9 cellular contexts compared by ENCODE assay signal in the genomic region with DNA sequence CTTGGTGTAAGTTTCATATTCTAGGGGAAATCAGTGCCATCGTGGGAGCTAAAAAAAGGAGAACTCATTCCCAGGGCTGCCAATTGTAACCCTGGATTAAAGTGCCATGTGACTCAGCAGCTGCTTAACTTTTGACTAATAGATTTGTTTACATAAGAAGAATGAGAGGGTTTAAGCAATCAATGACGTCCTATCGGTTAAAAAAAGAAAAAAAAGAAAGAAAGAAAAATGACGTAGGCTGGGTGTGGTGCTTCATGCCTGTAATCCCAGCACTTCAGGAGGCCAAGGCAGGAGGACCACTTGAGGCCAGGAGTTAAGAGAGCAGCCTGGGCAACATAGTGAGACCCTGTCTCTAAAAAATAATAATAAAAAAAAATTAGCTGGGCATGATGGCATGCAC.
A peak's percentile ranks its signal among the peaks of the same experiment; 100 is the strongest.
DNase-seq lines count a peak whose midpoint lies in the region; ATAC-seq and TF ChIP-seq lines count a peak whose summit lies in the region.
"Had no signal": no experiment of that assay in that cellular context is flagged by ENCODE, and none has a peak within 500 bp of the region (broad histone marks: within the 10 kb centered on the region; RNA-seq: fewer than 3 reads in every experiment).

No MANE protein-coding gene starts in this region.

- H3K27me3 Mint-ChIP-seq in activated T-cell treated with anti-CD3 and anti-CD28 coated beads, Interleukin-2, amount 50 U/mL, for 72 hours (ENCODE audit: low read depth): no peaks in the 10 kb centered on the region
- H3K27me3 Mint-ChIP-seq in activated B cell treated with CpG ODN at 0.5 μM for 24 hours: no peaks in the 10 kb centered on the region

- peaks cover 14% of the 10 kb centered on the region for H3K4me1 ChIP-seq in upper lobe of right lung

- no peaks in the 10 kb centered on the region for H3K36me3 ChIP-seq in upper lobe of right lung

- no peak for TF ChIP-seq CTCF in activated B cell treated with CpG ODN at 0.5 μM for 24 hours (IDR thresholded peaks at IDR 0.05)
- TF ChIP-seq CTCF in upper lobe of right lung (IDR thresholded peaks at IDR 0.05): no peak

- intact Hi-C loops in activated B cell treated with CpG ODN at 0.5 μM for 24 hours (cut with micrococcal nuclease) (loop anchor here (10.0 kb wide), 1 partner anchor 346 kb away; a partner anchor contains a TSS), upper lobe of right lung (cut with DNase I) (no loop called here)

- H3K36me3 Mint-ChIP-seq in activated T-cell treated with anti-CD3 and anti-CD28 coated beads, Interleukin-2, amount 50 U/mL, for 72 hours (ENCODE audit: insufficient read depth in 2 of 2): peaks cover 6 to 19% of the 10 kb centered on the region in 2 donors
- peaks cover 36% of the 10 kb centered on the region for H3K36me3 Mint-ChIP-seq in activated B cell treated with CpG ODN at 0.5 μM for 24 hours (ENCODE audit: low read depth)

- POLR2A ChIA-PET in activated B cell treated with CpG ODN at 0.5 μM for 24 hours (lab: Charles Lee): interaction anchor here (8.5 kb wide), 1 partner anchor 22 kb away, joined by 268 read pairs; no protein-coding TSS in a partner anchor

- no peaks in the 10 kb centered on the region for H3K9me3 Mint-ChIP-seq in activated T-cell treated with anti-CD3 and anti-CD28 coated beads, Interleukin-2, amount 50 U/mL, for 72 hours
- H3K9me3 Mint-ChIP-seq in activated B cell treated with CpG ODN at 0.5 μM for 24 hours: no peaks in the 10 kb centered on the region

- H3K4me3 ChIP-seq in upper lobe of right lung: no peak overlapping the region

- H3K27ac Mint-ChIP-seq in activated T-cell treated with anti-CD3 and anti-CD28 coated beads, Interleukin-2, amount 50 U/mL, for 72 hours: peak overlapping the region; percentile 87
- H3K27ac Mint-ChIP-seq in activated B cell treated with CpG ODN at 0.5 μM for 24 hours: peak overlapping the region; percentile 50

- peak overlapping the region; percentile 62 to 76 for H3K4me3 Mint-ChIP-seq in activated T-cell treated with anti-CD3 and anti-CD28 coated beads, Interleukin-2, amount 50 U/mL, for 72 hours
- no peak overlapping the region for H3K4me3 Mint-ChIP-seq in activated B cell treated with CpG ODN at 0.5 μM for 24 hours

- H3K27ac ChIP-seq in upper lobe of right lung: no peak overlapping the region

- CTCF ChIA-PET in activated B cell treated with CpG ODN at 0.5 μM for 24 hours (lab: Charles Lee): interaction anchor here (1.0 to 4.8 kb wide), 3 partner anchors 20 to 301 kb away, joined by 3 to 22 read pairs (median 4); a partner anchor contains a TSS

- ATAC-seq in activated T-cell treated with anti-CD3 and anti-CD28 coated beads, Interleukin-2, amount 50 U/mL, for 72 hours (replicated peaks in 1 of 2): peak; percentile 4 to 30
- no peak for ATAC-seq in activated B cell treated with CpG ODN at 0.5 μM for 24 hours (ENCODE audit: low read depth)
- peak; percentile 37 for ATAC-seq in upper lobe of right lung
- ATAC-seq in HG02759 (IDR thresholded peaks at IDR 0.05; ENCODE audit: unreplicated experiment): no peak

- H3K27me3 ChIP-seq in upper lobe of right lung: no peaks in the 10 kb centered on the region

- peaks cover 98% of the 10 kb centered on the region for H3K4me1 Mint-ChIP-seq in activated T-cell treated with anti-CD3 and anti-CD28 coated beads, Interleukin-2, amount 50 U/mL, for 72 hours (ENCODE audit: low read depth)
- H3K4me1 Mint-ChIP-seq in activated B cell treated with CpG ODN at 0.5 μM for 24 hours: peaks cover 95% of the 10 kb centered on the region

- DNase-seq in activated T-cell treated with anti-CD3 and anti-CD28 coated beads, Interleukin-2, amount 50 U/mL, for 72 hours: no peak
- no peak for DNase-seq in activated T-cell treated with anti-CD3 and anti-CD28 coated beads, Interleukin-2, amount 50 U/mL, for 1 hour
- DNase-seq in activated B cell treated with CpG ODN at 0.5 μM for 24 hours: no peak
- peak; percentile 73 for DNase-seq in hepatic stellate cell (ENCODE audit: low spot score)
- DNase-seq in upper lobe of right lung: no peak
- DNase-seq in KG1 (lab: John Stamatoyannopoulos, UW): no peak
- no peak for DNase-seq in NCI-H226
- DNase-seq: activated gamma-delta T cell treated with Interleukin-2 at 50 U/mL for 16 hours had no signal

- H3K9me3 ChIP-seq in upper lobe of right lung: no peaks in the 10 kb centered on the region

Comparison
In these comparisons a context has a peak if more than half of its experiments do, and no peak if none do; other contexts are left out.
1. ATAC-seq: peak in activated T-cell treated with anti-CD3 and anti-CD28 coated beads, Interleukin-2, amount 50 U/mL, for 72 hours (2 of 2) and upper lobe of right lung (single experiment); none in activated B cell treated with CpG ODN at 0.5 μM for 24 hours (single experiment) and HG02759 (single experiment).